Comparison of ENCODE assay signal across 1 cellular context in the genomic region with DNA sequence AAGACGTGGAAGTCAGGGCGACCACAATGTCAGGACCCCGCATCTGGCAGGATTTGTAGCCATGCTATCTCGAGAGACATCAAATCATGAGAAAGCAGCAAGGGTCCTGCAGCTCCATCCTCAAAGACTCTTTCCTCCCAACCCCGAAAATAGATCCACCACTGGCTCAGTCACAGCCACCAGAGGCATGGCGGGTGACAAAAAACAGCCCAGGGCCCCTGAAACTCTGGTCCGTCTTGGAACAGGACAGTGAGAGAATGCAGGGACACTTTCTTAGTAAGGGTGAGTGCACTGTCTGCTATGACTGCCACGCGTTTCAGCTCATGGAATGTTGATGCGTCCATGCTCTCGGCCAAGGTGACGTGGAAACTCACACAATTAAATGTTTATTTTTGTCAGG.
TF ChIP-seq lines count a peak whose summit lies in the region.

No MANE protein-coding gene starts in this region.

TF ChIP-seq in H1, 55 proteins besides CTCF, POLR2A, EP300 and RAD21 (continued from another document):
- no peak for TF ChIP-seq USF2 (IDR thresholded peaks at IDR 0.05; ENCODE audit: low read length)
- no peak for TF ChIP-seq KDM4A (IDR thresholded peaks at IDR 0.05; ENCODE audit: low read depth, low read length, severe bottlenecking)
- TF ChIP-seq CBX5 (IDR thresholded peaks at IDR 0.05; ENCODE audit: low read depth, low read length) = no peak
- no peak for TF ChIP-seq NRF1 (IDR thresholded peaks at IDR 0.05; ENCODE audit: low read depth, low read length)
- TF ChIP-seq SIN3A (conservative IDR thresholded peaks at IDR 0.05 in 1 of 2, IDR thresholded peaks at IDR 0.05 in 1 of 2; ENCODE audit: low read depth in 1 of 2, low read length in 2 of 2) = no peak
- TF ChIP-seq POU5F1 (IDR thresholded peaks at IDR 0.05; ENCODE audit: low read depth, low read length) = no peak
